15 cellular contexts compared by ENCODE assay signal in the genomic region with DNA sequence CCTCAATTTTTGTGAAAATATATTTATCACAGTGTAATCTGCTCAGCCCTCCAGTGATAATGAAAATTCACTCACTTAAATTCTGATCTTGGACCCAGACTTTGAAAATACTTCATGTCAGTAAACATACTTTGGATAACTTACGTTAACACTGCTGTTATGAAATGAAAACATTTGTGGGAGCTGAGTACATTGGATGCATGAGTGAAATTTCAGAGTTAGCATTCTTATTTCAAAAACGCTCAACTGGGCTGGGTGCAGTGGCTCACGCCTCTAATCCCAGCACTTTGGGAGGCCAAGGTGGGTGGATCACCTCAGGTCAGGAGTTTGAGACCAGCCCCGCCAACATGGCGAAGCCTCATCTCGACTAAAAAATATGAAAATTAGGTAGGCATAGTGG.
DNase-seq lines count a peak whose midpoint lies in the region; ATAC-seq and TF ChIP-seq lines count a peak whose summit lies in the region.
"Had no signal": no experiment of that assay in that cellular context is flagged by ENCODE, and none has a peak within 500 bp of the region (broad histone marks: within the 10 kb centered on the region; RNA-seq: fewer than 3 reads in every experiment).

No MANE protein-coding gene starts in this region.

- no peak for DNase-seq in activated CD8-positive, alpha-beta T cell treated with anti-CD3 and anti-CD28 coated beads for 36 hours
- no peak for DNase-seq in activated CD8-positive, alpha-beta T cell treated with anti-CD3 and anti-CD28 coated beads, Interleukin-2, amount 10 ng/mL, durations not matched to agents 7 days and 5 days
- DNase-seq in endodermal cell (peak; percentile 45), glomerular visceral epithelial cell (ENCODE audit: extremely low spot score) (no peak), dedifferentiated amniotic fluid mesenchymal stem cell (ENCODE audit: extremely low spot score) (no peak)
- DNase-seq in stimulated activated effector memory CD8-positive, alpha-beta T cell treated with anti-CD3 and anti-CD28 coated beads, Interleukin-12 subunit alpha, Interleukin-12 subunit beta, amount 100 ng/mL, for 72 hours (ENCODE audit: low spot score in 2 of 2) = no peak

- peaks cover 21% of the 10 kb centered on the region for H3K4me1 Mint-ChIP-seq in activated CD8-positive, alpha-beta T cell treated with anti-CD3 and anti-CD28 coated beads for 36 hours (ENCODE audit: low read depth)
- H3K4me1 Mint-ChIP-seq in activated CD8-positive, alpha-beta T cell treated with anti-CD3 and anti-CD28 coated beads, Interleukin-2, amount 10 ng/mL, durations not matched to agents 7 days and 5 days (ENCODE audit: low read depth) = peaks cover 27% of the 10 kb centered on the region
- H3K4me1 Mint-ChIP-seq in endodermal cell = no peaks in the 10 kb centered on the region
- peaks cover 6% of the 10 kb centered on the region for H3K4me1 Mint-ChIP-seq in stimulated activated effector memory CD8-positive, alpha-beta T cell treated with anti-CD3 and anti-CD28 coated beads, Interleukin-12 subunit alpha, Interleukin-12 subunit beta, amount 100 ng/mL, for 72 hours

- no peak overlapping the region for H3K4me3 Mint-ChIP-seq in activated CD8-positive, alpha-beta T cell treated with anti-CD3 and anti-CD28 coated beads for 36 hours
- no peak overlapping the region for H3K4me3 Mint-ChIP-seq in activated CD8-positive, alpha-beta T cell treated with anti-CD3 and anti-CD28 coated beads, Interleukin-2, amount 10 ng/mL, durations not matched to agents 7 days and 5 days
- no peak overlapping the region for H3K4me3 Mint-ChIP-seq in endodermal cell
- H3K4me3 Mint-ChIP-seq in stimulated activated effector memory CD8-positive, alpha-beta T cell treated with anti-CD3 and anti-CD28 coated beads, Interleukin-12 subunit alpha, Interleukin-12 subunit beta, amount 100 ng/mL, for 72 hours = no peak overlapping the region
- H3K4me3 Mint-ChIP-seq: activated CD4-positive, alpha-beta T cell treated with anti-CD3 and anti-CD28 coated beads, Interleukin-2, amount 10 ng/mL, durations not matched to agents 24 days and 14 days; activated CD8-positive, alpha-beta memory T cell treated with anti-CD3 and anti-CD28 coated beads, Interleukin-2, amount 10 ng/mL, durations not matched to agents 7 days and 5 days; naive thymus-derived CD4-positive, alpha-beta T cell had no signal

- H3K9ac ChIP-seq in endodermal cell (ENCODE audit: extremely low read depth, low read length, poor library complexity, severe bottlenecking) = no peak overlapping the region
- H3K9ac ChIP-seq: SK-N-SH had no signal

- H3K36me3 ChIP-seq in endodermal cell (ENCODE audit: control insufficient read depth, insufficient read depth, low read length) = peaks cover 67% of the 10 kb centered on the region
- H3K36me3 ChIP-seq: breast epithelium, colonic mucosa had no signal

- no peaks in the 10 kb centered on the region for H3K27me3 Mint-ChIP-seq in activated CD8-positive, alpha-beta T cell treated with anti-CD3 and anti-CD28 coated beads for 36 hours
- H3K27me3 Mint-ChIP-seq in activated CD8-positive, alpha-beta T cell treated with anti-CD3 and anti-CD28 coated beads, Interleukin-2, amount 10 ng/mL, durations not matched to agents 7 days and 5 days (ENCODE audit: low read depth) = no peaks in the 10 kb centered on the region
- H3K27me3 Mint-ChIP-seq in endodermal cell (ENCODE audit: insufficient read depth) = no peaks in the 10 kb centered on the region
- H3K27me3 Mint-ChIP-seq: activated CD4-positive, alpha-beta T cell treated with anti-CD3 and anti-CD28 coated beads, Interleukin-2, amount 10 ng/mL, durations not matched to agents 24 days and 14 days; activated CD8-positive, alpha-beta memory T cell treated with anti-CD3 and anti-CD28 coated beads, Interleukin-2, amount 10 ng/mL, durations not matched to agents 7 days and 5 days; naive thymus-derived CD4-positive, alpha-beta T cell had no signal

- peak overlapping the region; percentile 43 for H3K27ac Mint-ChIP-seq in activated CD8-positive, alpha-beta T cell treated with anti-CD3 and anti-CD28 coated beads for 36 hours
- no peak overlapping the region for H3K27ac Mint-ChIP-seq in activated CD8-positive, alpha-beta T cell treated with anti-CD3 and anti-CD28 coated beads, Interleukin-2, amount 10 ng/mL, durations not matched to agents 7 days and 5 days
- H3K27ac Mint-ChIP-seq in endodermal cell = no peak overlapping the region
- peak overlapping the region; percentile 45 for H3K27ac Mint-ChIP-seq in stimulated activated effector memory CD8-positive, alpha-beta T cell treated with anti-CD3 and anti-CD28 coated beads, Interleukin-12 subunit alpha, Interleukin-12 subunit beta, amount 100 ng/mL, for 72 hours
- H3K27ac Mint-ChIP-seq: activated CD4-positive, alpha-beta T cell treated with anti-CD3 and anti-CD28 coated beads, Interleukin-2, amount 10 ng/mL, durations not matched to agents 24 days and 14 days had no signal

- no peak for ATAC-seq in activated CD8-positive, alpha-beta T cell treated with anti-CD3 and anti-CD28 coated beads for 36 hours
- ATAC-seq in activated CD8-positive, alpha-beta T cell treated with anti-CD3 and anti-CD28 coated beads, Interleukin-2, amount 10 ng/mL, durations not matched to agents 7 days and 5 days = no peak
- peak; percentile 8 for ATAC-seq in HG03175 (IDR thresholded peaks at IDR 0.05; ENCODE audit: unreplicated experiment)
- no peak for ATAC-seq in stimulated activated effector memory CD8-positive, alpha-beta T cell treated with anti-CD3 and anti-CD28 coated beads, Interleukin-12 subunit alpha, Interleukin-12 subunit beta, amount 100 ng/mL, for 72 hours
- no peak for ATAC-seq in GM21423 (IDR thresholded peaks at IDR 0.05; ENCODE audit: unreplicated experiment)

- H3K4me3 ChIP-seq in endodermal cell (ENCODE audit: low read length) = no peak overlapping the region
- H3K4me3 ChIP-seq: breast epithelium, colonic mucosa, testis had no signal

- H3K4me1 ChIP-seq in endodermal cell (ENCODE audit: control insufficient read depth, insufficient read depth, low read length) = no peaks in the 10 kb centered on the region
- H3K4me1 ChIP-seq: breast epithelium, colonic mucosa had no signal

- no peaks in the 10 kb centered on the region for H3K9me3 Mint-ChIP-seq in activated CD8-positive, alpha-beta T cell treated with anti-CD3 and anti-CD28 coated beads for 36 hours
- H3K9me3 Mint-ChIP-seq in activated CD8-positive, alpha-beta T cell treated with anti-CD3 and anti-CD28 coated beads, Interleukin-2, amount 10 ng/mL, durations not matched to agents 7 days and 5 days (ENCODE audit: insufficient read depth) = no peaks in the 10 kb centered on the region
- H3K9me3 Mint-ChIP-seq in endodermal cell = no peaks in the 10 kb centered on the region
- no peaks in the 10 kb centered on the region for H3K9me3 Mint-ChIP-seq in stimulated activated effector memory CD8-positive, alpha-beta T cell treated with anti-CD3 and anti-CD28 coated beads, Interleukin-12 subunit alpha, Interleukin-12 subunit beta, amount 100 ng/mL, for 72 hours
- H3K9me3 Mint-ChIP-seq: activated CD4-positive, alpha-beta T cell treated with anti-CD3 and anti-CD28 coated beads, Interleukin-2, amount 10 ng/mL, durations not matched to agents 24 days and 14 days; naive thymus-derived CD4-positive, alpha-beta T cell had no signal

- POLR2A ChIA-PET in activated CD8-positive, alpha-beta T cell treated with anti-CD3 and anti-CD28 coated beads for 36 hours (lab: Charles Lee) = no interaction called here
- POLR2A ChIA-PET in activated CD8-positive, alpha-beta T cell treated with anti-CD3 and anti-CD28 coated beads, Interleukin-2, amount 10 ng/mL, durations not matched to agents 7 days and 5 days (lab: Charles Lee) = interaction anchor here (1.0 kb wide), 2 partner anchors 264 to 330 kb away, joined by 3 read pairs; no protein-coding TSS in a partner anchor

- intact Hi-C loops in activated CD8-positive, alpha-beta T cell treated with anti-CD3 and anti-CD28 coated beads for 36 hours (cut with micrococcal nuclease) = loop anchor here (5.0 kb wide), 2 partner anchors 129 to 374 kb away; no protein-coding TSS in a partner anchor

- H3K27ac ChIP-seq in endodermal cell (ENCODE audit: low read depth, low read length) = no peak overlapping the region
- H3K27ac ChIP-seq: colonic mucosa had no signal

- WGBS in endodermal cell (ENCODE audit: insufficient coverage in 1 of 2, insufficient read length in 1 of 2), 2 experiments = 80% methylated on average over 5 to 6 of the region's 6 CpGs

- H3K36me3 Mint-ChIP-seq in activated CD8-positive, alpha-beta T cell treated with anti-CD3 and anti-CD28 coated beads for 36 hours (ENCODE audit: low read depth) = peaks cover 16% of the 10 kb centered on the region
- peaks cover 65% of the 10 kb centered on the region for H3K36me3 Mint-ChIP-seq in activated CD8-positive, alpha-beta T cell treated with anti-CD3 and anti-CD28 coated beads, Interleukin-2, amount 10 ng/mL, durations not matched to agents 7 days and 5 days (ENCODE audit: low read depth)
- H3K36me3 Mint-ChIP-seq in endodermal cell (ENCODE audit: low read depth) = peaks cover 22% of the 10 kb centered on the region
- peaks cover 78% of the 10 kb centered on the region for H3K36me3 Mint-ChIP-seq in stimulated activated effector memory CD8-positive, alpha-beta T cell treated with anti-CD3 and anti-CD28 coated beads, Interleukin-12 subunit alpha, Interleukin-12 subunit beta, amount 100 ng/mL, for 72 hours

- TF ChIP-seq CTCF in activated CD8-positive, alpha-beta T cell treated with anti-CD3 and anti-CD28 coated beads for 36 hours (IDR thresholded peaks at IDR 0.05) = no peak
- no peak for TF ChIP-seq CTCF in endodermal cell (conservative IDR thresholded peaks at IDR 0.05)

- H3K9me3 ChIP-seq in endodermal cell (ENCODE audit: control insufficient read depth, low read length) = no peaks in the 10 kb centered on the region
- H3K9me3 ChIP-seq: breast epithelium, colonic mucosa, SK-N-SH, testis had no signal

- CTCF ChIA-PET in activated CD8-positive, alpha-beta T cell treated with anti-CD3 and anti-CD28 coated beads for 36 hours (lab: Charles Lee) = interaction anchor here (0.9 to 3.3 kb wide), 19 partner anchors 8 to 377 kb away, joined by 3 to 15 read pairs (median 4); no protein-coding TSS in a partner anchor
- CTCF ChIA-PET in activated CD8-positive, alpha-beta T cell treated with anti-CD3 and anti-CD28 coated beads, Interleukin-2, amount 10 ng/mL, durations not matched to agents 7 days and 5 days (lab: Charles Lee) = interaction anchor here (0.9 to 4.4 kb wide), 26 partner anchors 9 to 906 kb away, joined by 3 to 15 read pairs (median 4); no protein-coding TSS in a partner anchor

- H3K27me3 ChIP-seq in endodermal cell (ENCODE audit: control insufficient read depth, insufficient read depth, low read length, poor library complexity, severe bottlenecking) = no peaks in the 10 kb centered on the region
- H3K27me3 ChIP-seq: breast epithelium, colonic mucosa, testis had no signal

Comparison
In these comparisons a context has a peak if more than half of its experiments do, and no peak if none do; other contexts are left out.
1. H3K27ac Mint-ChIP-seq: peak in activated CD8-positive, alpha-beta T cell treated with anti-CD3 and anti-CD28 coated beads for 36 hours (single experiment) and stimulated activated effector memory CD8-positive, alpha-beta T cell treated with anti-CD3 and anti-CD28 coated beads, Interleukin-12 subunit alpha, Interleukin-12 subunit beta, amount 100 ng/mL, for 72 hours (single experiment); none in activated CD8-positive, alpha-beta T cell treated with anti-CD3 and anti-CD28 coated beads, Interleukin-2, amount 10 ng/mL, durations not matched to agents 7 days and 5 days (single experiment) and endodermal cell (single experiment).